Comparison of ENCODE assay signal across 31 cellular contexts in the genomic region with DNA sequence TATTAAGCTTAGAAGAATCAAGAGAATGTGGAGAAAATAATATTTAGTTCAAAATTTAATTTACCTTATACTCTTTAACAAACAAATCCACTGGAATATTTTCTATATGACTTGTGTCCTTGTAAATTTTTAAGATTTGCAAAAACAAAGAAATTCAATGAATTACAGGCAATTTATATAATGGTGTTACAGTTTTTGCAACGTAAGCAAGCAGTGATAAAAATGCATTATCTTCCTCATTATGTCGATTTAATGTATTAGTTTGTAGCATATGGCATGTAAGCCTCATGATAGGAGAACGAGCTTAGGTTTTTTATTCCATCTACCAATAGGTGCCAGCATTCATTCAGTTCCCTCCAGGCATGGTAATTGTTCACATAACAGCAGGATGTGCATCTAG.
"Had no signal": no experiment of that assay in that cellular context is flagged by ENCODE, and none has a peak within 500 bp of the region (broad histone marks: within the 10 kb centered on the region; RNA-seq: fewer than 3 reads in every experiment).

No MANE protein-coding gene starts in this region.

- H3K9me3 Mint-ChIP-seq: activated B cell treated with CpG ODN at 0.5 μM for 24 hours; activated CD8-positive, alpha-beta T cell treated with anti-CD3 and anti-CD28 coated beads for 36 hours; activated T-cell treated with anti-CD3 and anti-CD28 coated beads, Interleukin-2, amount 50 U/mL, for 4 hours; T-helper 2 cell treated with Interferon-gamma antibody and Interleukin-4, amounts not matched to agents 5 μg/mL and 100 μg/mL, for 36 hours had no signal

- H3K4me3 Mint-ChIP-seq: activated B cell treated with CpG ODN at 0.5 μM for 24 hours; activated CD8-positive, alpha-beta T cell treated with anti-CD3 and anti-CD28 coated beads for 36 hours; activated naive CD8-positive, alpha-beta T cell; activated T-cell treated with anti-CD3 and anti-CD28 coated beads, Interleukin-2, amount 50 U/mL, for 4 hours; activated T-helper 17 cell treated with anti-CD3 and anti-CD28 coated beads, Interleukin-2, amount 50 U/mL, for 72 hours; central memory CD8-positive, alpha-beta T cell; effector memory CD8-positive, alpha-beta T cell; T-helper 17 cell; T-helper 2 cell treated with Interferon-gamma antibody and Interleukin-4, amounts not matched to agents 5 μg/mL and 100 μg/mL, for 36 hours had no signal

- H3K27me3 Mint-ChIP-seq: activated B cell treated with CpG ODN at 0.5 μM for 24 hours; activated CD8-positive, alpha-beta T cell treated with anti-CD3 and anti-CD28 coated beads for 36 hours; activated naive CD8-positive, alpha-beta T cell; activated T-helper 17 cell treated with anti-CD3 and anti-CD28 coated beads, Interleukin-2, amount 50 U/mL, for 72 hours; central memory CD8-positive, alpha-beta T cell; effector memory CD8-positive, alpha-beta T cell; T-helper 17 cell had no signal

- H3K27me3 ChIP-seq: brain microvascular endothelial cell, esophagus muscularis mucosa, gastroesophageal sphincter, heart right ventricle had no signal

- ATAC-seq: activated CD4-positive, CD25-positive, alpha-beta regulatory T cell treated with anti-CD3 and anti-CD28 coated beads, Interleukin-2, amount 50 U/mL, for 24 hours; activated CD8-positive, alpha-beta T cell treated with anti-CD3 and anti-CD28 coated beads for 36 hours; activated T-cell treated with anti-CD3 and anti-CD28 coated beads, Interleukin-2, amount 50 U/mL, for 4 hours; activated T-helper 17 cell treated with anti-CD3 and anti-CD28 coated beads, Interleukin-2, amount 50 U/mL, for 72 hours; effector memory CD8-positive, alpha-beta T cell; gastroesophageal sphincter; heart right ventricle; T-helper 17 cell had no signal

- H3K4me3 ChIP-seq: esophagus muscularis mucosa, gastroesophageal sphincter, heart right ventricle had no signal

- H3K9me3 ChIP-seq: esophagus muscularis mucosa, gastroesophageal sphincter, heart right ventricle had no signal

- H3K4me1 Mint-ChIP-seq: activated B cell treated with CpG ODN at 0.5 μM for 24 hours; activated T-helper 17 cell treated with anti-CD3 and anti-CD28 coated beads, Interleukin-2, amount 50 U/mL, for 72 hours; central memory CD8-positive, alpha-beta T cell; T-helper 17 cell had no signal

- DNase-seq: activated B cell treated with CpG ODN at 0.5 μM for 24 hours; activated CD4-positive, alpha-beta T cell treated with anti-CD3 and anti-CD28 coated beads for 48 hours; activated CD4-positive, alpha-beta T cell treated with anti-CD3 and anti-CD28 coated beads, Interleukin-2, amount 50 U/mL, for 1 hour; activated CD4-positive, alpha-beta T cell treated with anti-CD3 and anti-CD28 coated beads, Interleukin-2, amount 50 U/mL, for 48 hours; activated CD8-positive, alpha-beta memory T cell treated with anti-CD3 and anti-CD28 coated beads for 24 hours; activated CD8-positive, alpha-beta T cell treated with anti-CD3 and anti-CD28 coated beads for 36 hours; activated effector memory CD4-positive, alpha-beta T cell treated with Interleukin-2 at 50 U/mL for 16 hours; activated gamma-delta T cell treated with Interleukin-2 at 50 U/mL for 16 hours; activated naive CD4-positive, alpha-beta T cell treated with anti-CD3 and anti-CD28 coated beads, Interleukin-2, amount 50 U/mL, for 16 hours; activated naive CD4-positive, alpha-beta T cell treated with Interleukin-2 at 50 U/mL for 16 hours; activated T-cell treated with anti-CD3 and anti-CD28 coated beads, Interleukin-2, amount 50 U/mL, for 4 hours; amniotic stem cell; anterior cingulate cortex; brain microvascular endothelial cell; cortex of kidney; dermis blood vessel endothelial cell; effector CD4-positive, alpha-beta T cell; effector memory CD8-positive, alpha-beta T cell; erythroblast; foreskin melanocyte; heart right ventricle; T-helper 17 cell; T1000; WERI-Rb-1 had no signal

- H3K27ac Mint-ChIP-seq: activated B cell treated with CpG ODN at 0.5 μM for 24 hours; activated CD8-positive, alpha-beta T cell treated with anti-CD3 and anti-CD28 coated beads for 36 hours; activated naive CD8-positive, alpha-beta T cell; activated T-helper 17 cell treated with anti-CD3 and anti-CD28 coated beads, Interleukin-2, amount 50 U/mL, for 72 hours; effector memory CD8-positive, alpha-beta T cell; T-helper 17 cell; T-helper 2 cell treated with Interferon-gamma antibody and Interleukin-4, amounts not matched to agents 5 μg/mL and 100 μg/mL, for 36 hours had no signal

- H3K27ac ChIP-seq: brain microvascular endothelial cell, esophagus muscularis mucosa, gastroesophageal sphincter, heart right ventricle, WERI-Rb-1 had no signal

- H3K4me1 ChIP-seq: esophagus muscularis mucosa, gastroesophageal sphincter, heart right ventricle had no signal

- H3K36me3 Mint-ChIP-seq: activated naive CD8-positive, alpha-beta T cell had no signal

- H3K36me3 ChIP-seq: brain microvascular endothelial cell, esophagus muscularis mucosa, gastroesophageal sphincter, heart right ventricle, WERI-Rb-1 had no signal
